In the genomic region with DNA sequence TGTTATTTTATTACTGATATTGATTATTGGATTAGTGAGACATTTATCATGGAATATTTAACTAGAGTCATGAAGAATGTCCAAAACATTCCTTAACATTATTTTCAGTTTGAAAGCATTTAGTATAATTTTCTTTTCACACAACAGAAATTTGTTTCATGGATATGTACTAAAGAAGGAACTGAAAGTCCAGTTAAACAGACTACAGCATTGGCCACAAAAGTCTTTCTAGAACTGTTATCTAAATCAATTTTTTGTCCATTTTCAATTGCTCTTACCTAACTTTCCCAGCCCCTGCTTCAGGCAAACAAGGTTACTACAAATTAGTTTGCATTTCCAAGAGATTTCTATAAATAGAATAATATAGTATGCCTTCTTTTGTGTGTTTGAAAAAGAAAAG, we compare ENCODE assay signal across 35 cellular contexts.
"Had no signal": no experiment of that assay in that cellular context is flagged by ENCODE, and none has a peak within 500 bp of the region (broad histone marks: within the 10 kb centered on the region; RNA-seq: fewer than 3 reads in every experiment).

No MANE protein-coding gene starts in this region.

- H3K27me3 ChIP-seq: ascending aorta, breast epithelium, MG63 had no signal

- H3K4me3 ChIP-seq: ascending aorta, breast epithelium, MG63, PC-9 had no signal

- H3K27ac ChIP-seq: ascending aorta, breast epithelium, PC-9, RWPE1, WERI-Rb-1 had no signal

- H3K4me2 ChIP-seq: PC-9 had no signal

- H2AFZ ChIP-seq: PC-9 had no signal

- H3K4me1 Mint-ChIP-seq: activated CD4-positive, alpha-beta memory T cell treated with anti-CD3 and anti-CD28 coated beads, Interleukin-2, amount 10 ng/mL, durations not matched to agents 7 days and 5 days; activated CD8-positive, alpha-beta memory T cell treated with anti-CD3 and anti-CD28 coated beads, Interleukin-2, amount 10 ng/mL, durations not matched to agents 7 days and 5 days; activated naive CD8-positive, alpha-beta T cell treated with anti-CD3 and anti-CD28 coated beads for 36 hours; activated T-helper 17 cell treated with anti-CD3 and anti-CD28 coated beads, Interleukin-2, amount 50 U/mL, for 72 hours had no signal

- H3K4me1 ChIP-seq: ascending aorta, breast epithelium had no signal

- H3K9me3 Mint-ChIP-seq: activated CD4-positive, alpha-beta memory T cell treated with anti-CD3 and anti-CD28 coated beads, Interleukin-2, amount 10 ng/mL, durations not matched to agents 7 days and 5 days; activated T-helper 17 cell treated with anti-CD3 and anti-CD28 coated beads, Interleukin-2, amount 50 U/mL, for 72 hours had no signal

- H3K4me3 Mint-ChIP-seq: activated CD4-positive, alpha-beta memory T cell treated with anti-CD3 and anti-CD28 coated beads, Interleukin-2, amount 10 ng/mL, durations not matched to agents 7 days and 5 days; activated CD8-positive, alpha-beta memory T cell treated with anti-CD3 and anti-CD28 coated beads, Interleukin-2, amount 10 ng/mL, durations not matched to agents 7 days and 5 days; activated naive CD8-positive, alpha-beta T cell treated with anti-CD3 and anti-CD28 coated beads for 36 hours; activated T-helper 17 cell treated with anti-CD3 and anti-CD28 coated beads, Interleukin-2, amount 50 U/mL, for 72 hours had no signal

- H3K27ac Mint-ChIP-seq: activated CD4-positive, alpha-beta memory T cell treated with anti-CD3 and anti-CD28 coated beads, Interleukin-2, amount 10 ng/mL, durations not matched to agents 7 days and 5 days; activated CD8-positive, alpha-beta memory T cell treated with anti-CD3 and anti-CD28 coated beads, Interleukin-2, amount 10 ng/mL, durations not matched to agents 7 days and 5 days; activated naive CD8-positive, alpha-beta T cell treated with anti-CD3 and anti-CD28 coated beads for 36 hours; activated T-helper 17 cell treated with anti-CD3 and anti-CD28 coated beads, Interleukin-2, amount 50 U/mL, for 72 hours had no signal

- DNase-seq: activated CD4-positive, alpha-beta memory T cell treated with anti-CD3 and anti-CD28 coated beads, Interleukin-2, amount 10 ng/mL, durations not matched to agents 7 days and 5 days; activated CD4-positive, alpha-beta T cell treated with anti-CD3 and anti-CD28 coated beads for 1 hour; activated CD4-positive, alpha-beta T cell treated with anti-CD3 and anti-CD28 coated beads for 48 hours; activated CD4-positive, CD25-positive, alpha-beta regulatory T cell; activated CD8-positive, alpha-beta memory T cell treated with anti-CD3 and anti-CD28 coated beads for 24 hours; activated CD8-positive, alpha-beta memory T cell treated with anti-CD3 and anti-CD28 coated beads, Interleukin-2, amount 10 ng/mL, durations not matched to agents 7 days and 5 days; activated CD8-positive, alpha-beta memory T cell treated with anti-CD3 and anti-CD28 coated beads, Interleukin-2, amount 50 U/mL, for 48 hours; activated effector memory CD4-positive, alpha-beta T cell treated with anti-CD3 and anti-CD28 coated beads, Interleukin-2, amount 50 U/mL, for 16 hours; activated naive CD4-positive, alpha-beta T cell; activated naive CD4-positive, alpha-beta T cell treated with anti-CD3 and anti-CD28 coated beads, Interleukin-2, amount 50 U/mL, for 16 hours; activated naive CD8-positive, alpha-beta T cell treated with anti-CD3 and anti-CD28 coated beads for 36 hours; activated T-cell treated with anti-CD3 and anti-CD28 coated beads, Interleukin-2, amount 50 U/mL, for 48 hours; amygdala; cortex of kidney; MG63; NCI-H1048; NCI-H1105 treated with DMSO at 0.1 percent for 48 hours; NCI-H1436; NCI-H1694 treated with DMSO at 0.1 percent for 48 hours; NCI-H2029; NCI-H345; NCI-H524 treated with DMSO at 0.1 percent for 48 hours; PC-9; SIG-M5; SW 1271; T-helper 1 cell; T-helper 2 cell; T-helper 9 cell; WERI-Rb-1 had no signal

- FAIRE-seq: RCC 7860 had no signal

- ATAC-seq: activated CD8-positive, alpha-beta memory T cell treated with anti-CD3 and anti-CD28 coated beads, Interleukin-2, amount 10 ng/mL, durations not matched to agents 7 days and 5 days; activated T-helper 17 cell treated with anti-CD3 and anti-CD28 coated beads, Interleukin-2, amount 50 U/mL, for 72 hours; Right ventricle myocardium inferior had no signal

- H3K9me3 ChIP-seq: ascending aorta, breast epithelium, MG63 had no signal

- H3K27me3 Mint-ChIP-seq: activated CD4-positive, alpha-beta memory T cell treated with anti-CD3 and anti-CD28 coated beads, Interleukin-2, amount 10 ng/mL, durations not matched to agents 7 days and 5 days; activated CD8-positive, alpha-beta memory T cell treated with anti-CD3 and anti-CD28 coated beads, Interleukin-2, amount 10 ng/mL, durations not matched to agents 7 days and 5 days; activated naive CD8-positive, alpha-beta T cell treated with anti-CD3 and anti-CD28 coated beads for 36 hours; activated T-helper 17 cell treated with anti-CD3 and anti-CD28 coated beads, Interleukin-2, amount 50 U/mL, for 72 hours had no signal

- H3K36me3 Mint-ChIP-seq: activated CD8-positive, alpha-beta memory T cell treated with anti-CD3 and anti-CD28 coated beads, Interleukin-2, amount 10 ng/mL, durations not matched to agents 7 days and 5 days; activated naive CD8-positive, alpha-beta T cell treated with anti-CD3 and anti-CD28 coated beads for 36 hours had no signal

- H3K36me3 ChIP-seq: ascending aorta, breast epithelium, MG63, WERI-Rb-1 had no signal
